In the genomic region with DNA sequence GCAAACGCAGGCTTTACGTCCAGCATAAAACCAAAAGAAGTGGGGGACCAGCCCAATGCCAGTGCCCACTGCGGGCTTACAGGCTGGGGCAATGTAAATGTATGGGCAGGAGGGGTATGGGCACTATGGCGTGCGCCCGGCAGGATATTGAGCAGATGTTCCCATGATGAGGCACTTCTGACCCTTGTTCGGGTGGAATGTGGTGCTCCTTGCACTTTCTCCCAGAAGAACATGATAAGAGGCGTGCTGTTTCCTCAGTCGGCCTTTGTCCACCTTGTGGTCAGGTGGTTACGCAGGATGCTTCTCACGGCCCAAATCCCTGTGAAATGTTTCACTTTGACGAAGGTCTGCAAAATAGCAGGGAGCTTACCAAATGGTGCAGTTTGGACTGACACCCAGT, we compare ENCODE assay signal across 1 cellular context.
TF ChIP-seq lines count a peak whose summit lies in the region.

No MANE protein-coding gene starts in this region.

TF ChIP-seq in HepG2, 621 proteins besides CTCF, POLR2A, EP300 and RAD21 (continued from another document and continues in another):
- TF ChIP-seq PRDM15 (CRISPR knock-in tag; IDR thresholded peaks at IDR 0.05) (no peak), ZFY (CRISPR knock-in tag; IDR thresholded peaks at IDR 0.05) (no peak), HNRNPL (IDR thresholded peaks at IDR 0.05; ENCODE audit: low read depth, low read length) (0 out of 2 replicates have a peak, but pooled peaks have one; percentile 30), NFRKB (IDR thresholded peaks at IDR 0.05) (no peak), SIN3A (IDR thresholded peaks at IDR 0.05; ENCODE audit: borderline replicate concordance, low read depth, low read length) (no peak), ZNF775 (CRISPR knock-in tag; IDR thresholded peaks at IDR 0.05; ENCODE audit: borderline replicate concordance) (no peak), ZC3H13 (CRISPR knock-in tag; IDR thresholded peaks at IDR 0.05) (0 out of 2 replicates have a peak, but pooled peaks have one; percentile 27), SOX6 (IDR thresholded peaks at IDR 0.05) (no peak), SOX6 (CRISPR knock-in tag; IDR thresholded peaks at IDR 0.05) (peak; percentile 22; the same call in 1 of the 2 replicates), NFIC (IDR thresholded peaks at IDR 0.05; ENCODE audit: low read length) (no peak), ZBTB10 (CRISPR knock-in tag; IDR thresholded peaks at IDR 0.05; ENCODE audit: borderline replicate concordance) (no peak), REPIN1 (CRISPR knock-in tag; IDR thresholded peaks at IDR 0.05; ENCODE audit: borderline replicate concordance, low read depth) (no peak), ZHX1 (CRISPR knock-in tag; IDR thresholded peaks at IDR 0.05; ENCODE audit: low read depth) (no peak), TEAD3 (CRISPR knock-in tag; optimal IDR thresholded peaks at IDR 0.05; ENCODE audit: borderline replicate concordance) (peak; percentile 78), MAFK (conservative IDR thresholded peaks at IDR 0.05 in 1 of 2, IDR thresholded peaks at IDR 0.05 in 1 of 2; ENCODE audit: low read length in 2 of 2) (no peak), IRX3 (CRISPR knock-in tag; IDR thresholded peaks at IDR 0.05; ENCODE audit: borderline replicate concordance, low read depth) (no peak), BRCA1 (CRISPR knock-in tag; IDR thresholded peaks at IDR 0.05) (no peak), HNF4G (IDR thresholded peaks at IDR 0.05; ENCODE audit: borderline replicate concordance, low read depth, low read length) (peak; percentile 63; the same call in 1 of the 2 replicates), HNF4G (CRISPR knock-in tag; IDR thresholded peaks at IDR 0.05; ENCODE audit: borderline replicate concordance, low read depth) (no peak), MEIS1 (CRISPR knock-in tag; IDR thresholded peaks at IDR 0.05; ENCODE audit: borderline replicate concordance) (no peak), ZNF607 (CRISPR knock-in tag; IDR thresholded peaks at IDR 0.05; ENCODE audit: borderline replicate concordance) (0 out of 2 replicates have a peak, but pooled peaks have one; percentile 29), ZNF263 (CRISPR knock-in tag; IDR thresholded peaks at IDR 0.05) (peak; percentile 37; the same call in 1 of the 2 replicates), PRMT3 (CRISPR knock-in tag; IDR thresholded peaks at IDR 0.05; ENCODE audit: borderline replicate concordance, low read depth) (no peak), MIXL1 (CRISPR knock-in tag; IDR thresholded peaks at IDR 0.05) (no peak), HNF4A (CRISPR knock-in tag; IDR thresholded peaks at IDR 0.05) (peak; percentile 51), SNRNP70 (IDR thresholded peaks at IDR 0.05; ENCODE audit: low read depth, low read length) (no peak), CCAR2 (optimal IDR thresholded peaks at IDR 0.05; ENCODE audit: low read depth, low read length) (no peak)
- TF ChIP-seq, protein P1, sequence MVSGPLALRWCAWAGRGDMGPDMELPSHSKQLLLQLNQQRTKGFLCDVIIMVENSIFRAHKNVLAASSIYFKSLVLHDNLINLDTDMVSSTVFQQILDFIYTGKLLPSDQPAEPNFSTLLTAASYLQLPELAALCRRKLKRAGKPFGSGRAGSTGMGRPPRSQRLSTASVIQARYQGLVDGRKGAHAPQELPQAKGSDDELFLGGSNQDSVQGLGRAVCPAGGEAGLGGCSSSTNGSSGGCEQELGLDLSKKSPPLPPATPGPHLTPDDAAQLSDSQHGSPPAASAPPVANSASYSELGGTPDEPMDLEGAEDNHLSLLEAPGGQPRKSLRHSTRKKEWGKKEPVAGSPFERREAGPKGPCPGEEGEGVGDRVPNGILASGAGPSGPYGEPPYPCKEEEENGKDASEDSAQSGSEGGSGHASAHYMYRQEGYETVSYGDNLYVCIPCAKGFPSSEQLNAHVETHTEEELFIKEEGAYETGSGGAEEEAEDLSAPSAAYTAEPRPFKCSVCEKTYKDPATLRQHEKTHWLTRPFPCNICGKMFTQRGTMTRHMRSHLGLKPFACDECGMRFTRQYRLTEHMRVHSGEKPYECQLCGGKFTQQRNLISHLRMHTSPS (CRISPR knock-in tag; IDR thresholded peaks at IDR 0.05; ENCODE audit: low read depth) = peak; percentile 34; the same call in 1 of the 2 replicates
- TF ChIP-seq, protein P2, sequence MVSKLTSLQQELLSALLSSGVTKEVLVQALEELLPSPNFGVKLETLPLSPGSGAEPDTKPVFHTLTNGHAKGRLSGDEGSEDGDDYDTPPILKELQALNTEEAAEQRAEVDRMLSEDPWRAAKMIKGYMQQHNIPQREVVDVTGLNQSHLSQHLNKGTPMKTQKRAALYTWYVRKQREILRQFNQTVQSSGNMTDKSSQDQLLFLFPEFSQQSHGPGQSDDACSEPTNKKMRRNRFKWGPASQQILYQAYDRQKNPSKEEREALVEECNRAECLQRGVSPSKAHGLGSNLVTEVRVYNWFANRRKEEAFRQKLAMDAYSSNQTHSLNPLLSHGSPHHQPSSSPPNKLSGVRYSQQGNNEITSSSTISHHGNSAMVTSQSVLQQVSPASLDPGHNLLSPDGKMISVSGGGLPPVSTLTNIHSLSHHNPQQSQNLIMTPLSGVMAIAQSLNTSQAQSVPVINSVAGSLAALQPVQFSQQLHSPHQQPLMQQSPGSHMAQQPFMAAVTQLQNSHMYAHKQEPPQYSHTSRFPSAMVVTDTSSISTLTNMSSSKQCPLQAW (CRISPR knock-in tag; IDR thresholded peaks at IDR 0.05) = no peak
- TF ChIP-seq, protein P3, sequence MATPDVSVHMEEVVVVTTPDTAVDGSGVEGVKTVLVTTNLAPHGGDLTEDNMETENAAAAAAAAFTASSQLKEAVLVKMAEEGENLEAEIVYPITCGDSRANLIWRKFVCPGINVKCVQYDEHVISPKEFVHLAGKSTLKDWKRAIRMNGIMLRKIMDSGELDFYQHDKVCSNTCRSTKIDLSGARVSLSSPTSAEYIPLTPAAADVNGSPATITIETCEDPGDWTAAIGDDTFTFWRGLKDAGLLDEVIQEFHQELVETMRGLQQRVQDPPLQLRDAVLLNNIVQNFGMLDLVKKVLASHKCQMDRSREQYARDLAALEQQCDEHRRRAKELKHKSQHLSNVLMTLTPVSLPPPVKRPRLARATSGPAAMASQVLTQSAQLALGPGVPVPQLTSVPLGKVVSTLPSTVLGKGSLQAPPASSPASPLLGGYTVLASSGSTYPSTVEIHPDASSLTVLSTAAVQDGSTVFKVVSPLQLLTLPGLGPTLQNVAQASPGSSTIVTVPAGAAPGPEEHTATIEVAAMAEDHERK (CRISPR knock-in tag; IDR thresholded peaks at IDR 0.05; ENCODE audit: low read depth) = no peak
- TF ChIP-seq, protein P4, sequence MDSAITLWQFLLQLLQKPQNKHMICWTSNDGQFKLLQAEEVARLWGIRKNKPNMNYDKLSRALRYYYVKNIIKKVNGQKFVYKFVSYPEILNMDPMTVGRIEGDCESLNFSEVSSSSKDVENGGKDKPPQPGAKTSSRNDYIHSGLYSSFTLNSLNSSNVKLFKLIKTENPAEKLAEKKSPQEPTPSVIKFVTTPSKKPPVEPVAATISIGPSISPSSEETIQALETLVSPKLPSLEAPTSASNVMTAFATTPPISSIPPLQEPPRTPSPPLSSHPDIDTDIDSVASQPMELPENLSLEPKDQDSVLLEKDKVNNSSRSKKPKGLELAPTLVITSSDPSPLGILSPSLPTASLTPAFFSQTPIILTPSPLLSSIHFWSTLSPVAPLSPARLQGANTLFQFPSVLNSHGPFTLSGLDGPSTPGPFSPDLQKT (CRISPR knock-in tag; IDR thresholded peaks at IDR 0.05; ENCODE audit: borderline replicate concordance) = no peak
- TF ChIP-seq, protein P5, sequence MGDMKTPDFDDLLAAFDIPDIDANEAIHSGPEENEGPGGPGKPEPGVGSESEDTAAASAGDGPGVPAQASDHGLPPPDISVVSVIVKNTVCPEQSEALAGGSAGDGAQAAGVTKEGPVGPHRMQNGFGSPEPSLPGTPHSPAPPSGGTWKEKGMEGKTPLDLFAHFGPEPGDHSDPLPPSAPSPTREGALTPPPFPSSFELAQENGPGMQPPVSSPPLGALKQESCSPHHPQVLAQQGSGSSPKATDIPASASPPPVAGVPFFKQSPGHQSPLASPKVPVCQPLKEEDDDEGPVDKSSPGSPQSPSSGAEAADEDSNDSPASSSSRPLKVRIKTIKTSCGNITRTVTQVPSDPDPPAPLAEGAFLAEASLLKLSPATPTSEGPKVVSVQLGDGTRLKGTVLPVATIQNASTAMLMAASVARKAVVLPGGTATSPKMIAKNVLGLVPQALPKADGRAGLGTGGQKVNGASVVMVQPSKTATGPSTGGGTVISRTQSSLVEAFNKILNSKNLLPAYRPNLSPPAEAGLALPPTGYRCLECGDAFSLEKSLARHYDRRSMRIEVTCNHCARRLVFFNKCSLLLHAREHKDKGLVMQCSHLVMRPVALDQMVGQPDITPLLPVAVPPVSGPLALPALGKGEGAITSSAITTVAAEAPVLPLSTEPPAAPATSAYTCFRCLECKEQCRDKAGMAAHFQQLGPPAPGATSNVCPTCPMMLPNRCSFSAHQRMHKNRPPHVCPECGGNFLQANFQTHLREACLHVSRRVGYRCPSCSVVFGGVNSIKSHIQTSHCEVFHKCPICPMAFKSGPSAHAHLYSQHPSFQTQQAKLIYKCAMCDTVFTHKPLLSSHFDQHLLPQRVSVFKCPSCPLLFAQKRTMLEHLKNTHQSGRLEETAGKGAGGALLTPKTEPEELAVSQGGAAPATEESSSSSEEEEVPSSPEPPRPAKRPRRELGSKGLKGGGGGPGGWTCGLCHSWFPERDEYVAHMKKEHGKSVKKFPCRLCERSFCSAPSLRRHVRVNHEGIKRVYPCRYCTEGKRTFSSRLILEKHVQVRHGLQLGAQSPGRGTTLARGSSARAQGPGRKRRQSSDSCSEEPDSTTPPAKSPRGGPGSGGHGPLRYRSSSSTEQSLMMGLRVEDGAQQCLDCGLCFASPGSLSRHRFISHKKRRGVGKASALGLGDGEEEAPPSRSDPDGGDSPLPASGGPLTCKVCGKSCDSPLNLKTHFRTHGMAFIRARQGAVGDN (CRISPR knock-in tag; IDR thresholded peaks at IDR 0.05) = peak; percentile 25; the same call in 1 of the 2 replicates
- TF ChIP-seq, protein P6, sequence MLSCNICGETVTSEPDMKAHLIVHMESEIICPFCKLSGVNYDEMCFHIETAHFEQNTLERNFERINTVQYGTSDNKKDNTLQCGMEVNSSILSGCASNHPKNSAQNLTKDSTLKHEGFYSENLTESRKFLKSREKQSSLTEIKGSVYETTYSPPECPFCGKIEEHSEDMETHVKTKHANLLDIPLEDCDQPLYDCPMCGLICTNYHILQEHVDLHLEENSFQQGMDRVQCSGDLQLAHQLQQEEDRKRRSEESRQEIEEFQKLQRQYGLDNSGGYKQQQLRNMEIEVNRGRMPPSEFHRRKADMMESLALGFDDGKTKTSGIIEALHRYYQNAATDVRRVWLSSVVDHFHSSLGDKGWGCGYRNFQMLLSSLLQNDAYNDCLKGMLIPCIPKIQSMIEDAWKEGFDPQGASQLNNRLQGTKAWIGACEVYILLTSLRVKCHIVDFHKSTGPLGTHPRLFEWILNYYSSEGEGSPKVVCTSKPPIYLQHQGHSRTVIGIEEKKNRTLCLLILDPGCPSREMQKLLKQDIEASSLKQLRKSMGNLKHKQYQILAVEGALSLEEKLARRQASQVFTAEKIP (CRISPR knock-in tag; IDR thresholded peaks at IDR 0.05; ENCODE audit: borderline replicate concordance) = no peak
